Comparison of ENCODE assay signal across 19 cellular contexts in genomic region chr9:12697719-12698118, GRCh38. TPM values are rescaled to one million over a fixed set of nuclear protein-coding genes. Genes with fewer than 3 reads are reported as not detected.
A peak's percentile ranks its signal among the peaks of the same experiment; 100 is the strongest.
DNase-seq lines count a peak whose midpoint lies in the region; ATAC-seq and TF ChIP-seq lines count a peak whose summit lies in the region.
"Had no signal": no experiment of that assay in that cellular context is flagged by ENCODE, and none has a peak within 500 bp of the region (broad histone marks: within the 10 kb centered on the region; RNA-seq: fewer than 3 reads in every experiment).

No MANE protein-coding gene starts in this region.

- H3K4me3 ChIP-seq in ACC112 (ENCODE audit: low read depth, low read length) (no peak overlapping the region), fibroblast of the aortic adventitia (ENCODE audit: low read depth, low read length) (no peak overlapping the region), body of pancreas (no peak overlapping the region)
- H3K4me3 ChIP-seq: cardiac muscle cell, esophagus muscularis mucosa, skin epidermis had no signal

- H3K4me1 ChIP-seq in ACC112 (ENCODE audit: control insufficient read depth, insufficient read depth, low read length, unreplicated experiment) (peaks cover 6% of the 10 kb centered on the region), body of pancreas (no peaks in the 10 kb centered on the region)
- H3K4me1 ChIP-seq: Caco-2, parathyroid adenoma had no signal

- H3K36me3 ChIP-seq in ACC112 (ENCODE audit: insufficient read depth, low read length), result no peaks in the 10 kb centered on the region
- H3K36me3 ChIP-seq in body of pancreas (replicated peaks in 1 of 2; ENCODE audit: insufficient read depth in 1 of 2, low read depth in 2 of 2), result no peaks in the 10 kb centered on the region
- H3K36me3 ChIP-seq: cardiac muscle cell, esophagus muscularis mucosa had no signal

- no peak overlapping the region for H3K27ac ChIP-seq in ACC112 (ENCODE audit: low read depth, low read length)
- H3K27ac ChIP-seq in body of pancreas, result no peak overlapping the region
- H3K27ac ChIP-seq: parathyroid adenoma had no signal

- TF ChIP-seq POLR2A in body of pancreas (IDR thresholded peaks at IDR 0.05), result no peak

- H2AFZ ChIP-seq in ACC112 (ENCODE audit: low read length, unreplicated experiment), result peak overlapping the region; percentile 41
- H2AFZ ChIP-seq: parathyroid adenoma had no signal

- H3K79me2 ChIP-seq in ACC112 (ENCODE audit: control insufficient read depth, insufficient read depth, low read length, unreplicated experiment), result no peaks in the 10 kb centered on the region
- H3K79me2 ChIP-seq: parathyroid adenoma had no signal

- intact Hi-C loops in body of pancreas (cut with DNase I), result no loop called here

- WGBS in body of pancreas, 2 donors, result 36 to 53% methylated on average over 1 of the region's 1 CpG

- no peaks in the 10 kb centered on the region for H3K9me3 ChIP-seq in body of pancreas
- H3K9me3 ChIP-seq: Caco-2, esophagus muscularis mucosa had no signal

- ATAC-seq in HG03095 (IDR thresholded peaks at IDR 0.05; ENCODE audit: unreplicated experiment) (no peak), body of pancreas (no peak)
- ATAC-seq: natural killer cell, Panc1 had no signal

- DNase-seq in DMS79 treated with DMSO at 0.1 percent for 48 hours (lab: John Stamatoyannopoulos, UW) (peak; percentile 8), NOMO-1 treated with DMSO at 0.1 percent for 48 hours (lab: John Stamatoyannopoulos, UW; ENCODE audit: unreplicated experiment) (peak; percentile 6), fibroblast of the aortic adventitia (ENCODE audit: low read depth) (peak; percentile 9), HPDE6-E6E7 (ENCODE audit: extremely low spot score) (no peak), body of pancreas (no peak)
- DNase-seq: activated CD4-positive, CD25-positive, alpha-beta regulatory T cell treated with anti-CD3 and anti-CD28 coated beads, Interleukin-2, amount 50 U/mL, for 72 hours; activated naive CD8-positive, alpha-beta T cell treated with anti-CD3 and anti-CD28 coated beads for 36 hours; Caco-2; natural killer cell; stimulated activated CD4-positive, alpha-beta T cell treated with anti-CD3 and anti-CD28 coated beads, Interleukin-4, amount 100 ng/mL, for 24 hours had no signal

- TF ChIP-seq CTCF in fibroblast of the aortic adventitia (IDR thresholded peaks at IDR 0.05; ENCODE audit: insufficient read depth, low read length) (no peak), body of pancreas (IDR thresholded peaks at IDR 0.05) (no peak)

- H3K27me3 ChIP-seq in ACC112 (ENCODE audit: insufficient read depth, low read length) (no peaks in the 10 kb centered on the region), body of pancreas (no peaks in the 10 kb centered on the region)
- H3K27me3 ChIP-seq: cardiac muscle cell, esophagus muscularis mucosa had no signal

RNA-seq across cellular contexts. Expression of gene TYRP1, which starts 4.5 kb away (rescaled TPM):
- 0.09 and 1.1 TPM in 2 replicates for total RNA-seq in fibroblast of the aortic adventitia (ENCODE audit: low replicate concordance)
- not detected for total RNA-seq in body of pancreas
- total RNA-seq: activated CD8-positive, alpha-beta memory T cell treated with anti-CD3 and anti-CD28 coated beads for 36 hours; activated naive CD8-positive, alpha-beta T cell treated with anti-CD3 and anti-CD28 coated beads for 36 hours; activated T-helper 1 cell treated with anti-CD3 and anti-CD28 coated beads, Interleukin-12 subunit alpha, Interleukin-12 subunit beta, Interleukin-2, Interleukin-4 antibody, amounts not matched to agents 30 ng/mL and 10 ng/mL and 1 ng/mL, durations not matched to agents 14 hours and 24 hours and 36 hours; Caco-2; natural killer cell had no signal

Comparison
In these comparisons a context has a peak if more than half of its experiments do, and no peak if none do; other contexts are left out.
1. DNase-seq: peak in DMS79 treated with DMSO at 0.1 percent for 48 hours (single experiment), NOMO-1 treated with DMSO at 0.1 percent for 48 hours (single experiment) and fibroblast of the aortic adventitia (single experiment); none in HPDE6-E6E7 (single experiment) and body of pancreas (0 of 4).